ENCODE assay signal across 12 cellular contexts in the genomic region with DNA sequence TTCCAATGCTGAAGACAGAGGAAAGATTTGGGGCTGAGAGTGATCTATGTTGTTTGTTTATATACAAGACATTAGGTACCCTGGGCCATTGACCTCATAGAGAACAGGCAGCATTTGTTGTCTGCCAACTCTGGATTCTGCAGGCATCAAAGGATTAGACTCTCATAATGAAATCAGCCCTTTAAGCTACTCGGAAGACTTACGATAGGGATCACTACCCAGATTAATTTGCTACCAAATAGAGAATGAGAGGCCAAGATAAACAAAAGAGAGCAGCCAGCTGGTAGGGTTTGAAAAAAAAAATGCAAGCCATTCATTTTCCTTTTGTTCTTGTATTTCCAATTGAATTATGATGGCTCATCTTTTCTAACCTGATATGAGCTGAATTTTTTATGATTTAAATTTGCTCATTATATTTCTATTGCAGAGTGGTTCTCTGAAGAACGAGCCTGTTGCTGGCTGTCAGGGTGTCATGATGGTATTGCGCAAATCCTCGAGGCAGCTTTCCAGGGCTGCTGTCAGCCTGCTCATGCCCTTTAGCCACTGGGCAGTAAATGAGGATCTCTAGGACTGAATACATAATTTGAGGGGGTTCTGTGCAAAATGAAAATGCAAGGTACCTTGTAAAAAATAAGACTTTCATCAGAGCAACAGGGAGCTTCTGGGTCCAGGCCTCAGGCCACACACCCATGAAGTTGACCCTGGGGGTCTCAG.
DNase-seq lines count a peak whose midpoint lies in the region; ATAC-seq, FAIRE-seq and TF ChIP-seq lines count a peak whose summit lies in the region.
"Had no signal": no experiment of that assay in that cellular context is flagged by ENCODE, and none has a peak within 500 bp of the region (broad histone marks: within the 10 kb centered on the region; RNA-seq: fewer than 3 reads in every experiment).

No MANE protein-coding gene starts in this region.

- peak overlapping the region; percentile 18 for H3K4me3 ChIP-seq in WERI-Rb-1 (ENCODE audit: low read depth, low read length)
- H3K4me3 ChIP-seq: BLaER1 treated with 17β-estradiol and CSF1 and Interleukin-3, amounts not matched to agents 10 nM and 100 nM; esophagus squamous epithelium; ovary had no signal

- H3K27me3 ChIP-seq in WERI-Rb-1 (ENCODE audit: insufficient read depth, low read depth, severe bottlenecking): no peaks in the 10 kb centered on the region
- H3K27me3 ChIP-seq: BLaER1 treated with 17β-estradiol and CSF1 and Interleukin-3, amounts not matched to agents 10 nM and 100 nM; ovary had no signal

- peak overlapping the region; percentile 69 for H3K27ac ChIP-seq in WERI-Rb-1
- H3K27ac ChIP-seq: BLaER1 treated with 17β-estradiol and CSF1 and Interleukin-3, amounts not matched to agents 10 nM and 100 nM; ovary had no signal

- peaks cover 6% of the 10 kb centered on the region for H3K9me3 ChIP-seq in WERI-Rb-1 (ENCODE audit: severe bottlenecking)
- H3K9me3 ChIP-seq: ovary had no signal

- FAIRE-seq in islet of Langerhans (lab: Jason Lieb, UNC): peak; percentile 73

- ATAC-seq in GM18868 (IDR thresholded peaks at IDR 0.05; ENCODE audit: unreplicated experiment): no peak
- no peak for ATAC-seq in HG02938 (IDR thresholded peaks at IDR 0.05; ENCODE audit: unreplicated experiment)

- TF ChIP-seq CTCF in WERI-Rb-1 (IDR thresholded peaks at IDR 0.05; ENCODE audit: low read depth, low read length): no peak

- no peaks in the 10 kb centered on the region for H3K36me3 ChIP-seq in WERI-Rb-1
- H3K36me3 ChIP-seq: BLaER1 treated with 17β-estradiol and CSF1 and Interleukin-3, amounts not matched to agents 10 nM and 100 nM; esophagus squamous epithelium; ovary had no signal

- peak; percentile 60 for DNase-seq in AG08395 (ENCODE audit: low spot score)
- peak; percentile 98 for DNase-seq in NCI-H1092 treated with DMSO at 0.1 percent for 48 hours (lab: John Stamatoyannopoulos, UW)
- peak; percentile 75 for DNase-seq in WERI-Rb-1
- no peak for DNase-seq in stimulated activated CD4-positive, alpha-beta T cell treated with anti-CD3 and anti-CD28 coated beads, Interleukin-15, amount 100 ng/mL, for 24 hours
- no peak for DNase-seq in pons (ENCODE audit: low spot score)
- DNase-seq: activated T-cell treated with anti-CD3 and anti-CD28 coated beads, Interleukin-2, amount 50 U/mL, for 24 hours; esophagus squamous epithelium; ovary had no signal

Comparison
In these comparisons a context has a peak if more than half of its experiments do, and no peak if none do; other contexts are left out.
1. DNase-seq: peak in AG08395 (single experiment), NCI-H1092 treated with DMSO at 0.1 percent for 48 hours (single experiment) and WERI-Rb-1 (single experiment); none in stimulated activated CD4-positive, alpha-beta T cell treated with anti-CD3 and anti-CD28 coated beads, Interleukin-15, amount 100 ng/mL, for 24 hours (single experiment) and pons (single experiment).